8 cellular contexts compared by ENCODE assay signal in the genomic region with DNA sequence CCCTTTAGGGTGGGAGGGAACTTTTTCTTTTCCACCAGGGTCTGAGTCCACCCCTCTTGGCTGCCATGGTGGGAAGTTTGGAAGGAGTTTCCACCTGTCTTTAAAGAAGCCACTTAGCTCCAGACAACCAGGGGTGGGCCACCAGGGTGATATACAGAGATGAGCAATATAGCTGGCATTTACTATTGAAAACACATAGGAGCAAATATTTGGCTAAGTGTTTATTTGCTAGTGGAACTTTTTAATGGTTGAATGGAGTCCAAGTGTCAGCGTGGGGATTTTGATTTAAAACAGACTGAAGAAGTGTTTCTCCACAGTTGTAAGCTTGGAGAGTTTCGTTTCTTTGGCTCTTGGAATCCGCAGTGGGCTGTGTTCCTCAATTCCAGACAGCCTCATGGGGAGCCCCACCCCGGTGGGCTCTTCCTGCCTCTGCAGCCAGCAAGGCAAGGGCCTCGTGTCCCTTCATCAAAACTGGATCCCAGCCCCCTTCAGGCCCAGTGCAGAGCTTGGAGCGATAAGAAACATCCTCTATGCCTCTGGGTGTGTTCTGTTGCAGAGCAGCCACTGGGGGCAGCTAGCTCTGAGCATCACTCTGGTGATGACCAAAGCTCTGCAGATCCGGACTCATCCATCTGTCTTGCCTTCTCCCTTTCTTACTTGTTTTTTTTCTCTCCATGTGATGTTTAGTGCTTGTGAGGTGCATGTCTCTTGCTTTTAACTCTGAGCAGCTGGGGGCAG. TPM values are rescaled to one million over a fixed set of nuclear protein-coding genes. Genes with fewer than 3 reads are reported as not detected.
DNase-seq lines count a peak whose midpoint lies in the region; FAIRE-seq and TF ChIP-seq lines count a peak whose summit lies in the region.

No MANE protein-coding gene starts in this region.

- H3K4me3 Mint-ChIP-seq in activated T-helper 1 cell treated with anti-CD3 and anti-CD28 coated beads, Interleukin-12 subunit alpha, Interleukin-12 subunit beta, Interleukin-2, Interleukin-4 antibody, amounts not matched to agents 30 ng/mL and 10 ng/mL and 1 ng/mL, durations not matched to agents 14 hours and 24 hours and 36 hours = no peak overlapping the region
- no peak overlapping the region for H3K4me3 Mint-ChIP-seq in MCF 10A (ENCODE audit: unreplicated experiment)

- intact Hi-C loops in activated T-helper 1 cell treated with anti-CD3 and anti-CD28 coated beads, Interleukin-12 subunit alpha, Interleukin-12 subunit beta, Interleukin-2, Interleukin-4 antibody, amounts not matched to agents 30 ng/mL and 10 ng/mL and 1 ng/mL, durations not matched to agents 14 hours and 24 hours and 36 hours (cut with micrococcal nuclease) = no loop called here
- intact Hi-C loops in MCF 10A (cut with micrococcal nuclease) = no loop called here

- no peaks in the 10 kb centered on the region for H3K9me2 ChIP-seq in SK-N-SH

- no peak overlapping the region for H3K27ac ChIP-seq in SK-N-SH (ENCODE audit: low read depth in 2 of 2, low read length in 1 of 2)

- FAIRE-seq in H54 (lab: Jason Lieb, UNC) = no peak

- no peak overlapping the region for H3K9ac ChIP-seq in SK-N-SH

- H3K9me3 ChIP-seq in BE2C (no peaks in the 10 kb centered on the region), SK-N-SH (no peaks in the 10 kb centered on the region)

- H3K4me1 ChIP-seq in BE2C (no peaks in the 10 kb centered on the region), SK-N-SH (ENCODE audit: control insufficient read depth in 1 of 2, insufficient read depth in 2 of 2, low read depth in 1 of 2, low read length in 1 of 2) (no peaks in the 10 kb centered on the region)

- no peak overlapping the region for H2AFZ ChIP-seq in SK-N-SH (ENCODE audit: low read depth)

- DNase-seq in BE2C (peak; percentile 23), H54 (ENCODE audit: insufficient read length, low spot score) (peak; percentile 61), SK-N-SH (peak; percentile 36), iPS-NIHi7 (ENCODE audit: extremely low spot score) (peak; percentile 82), NCI-H1105 treated with DMSO at 0.1 percent for 48 hours (lab: John Stamatoyannopoulos, UW) (no peak), MCF 10A (ENCODE audit: unreplicated experiment) (no peak)
- no peak for DNase-seq in activated T-helper 1 cell treated with anti-CD3 and anti-CD28 coated beads, Interleukin-12 subunit alpha, Interleukin-12 subunit beta, Interleukin-2, Interleukin-4 antibody, amounts not matched to agents 30 ng/mL and 10 ng/mL and 1 ng/mL, durations not matched to agents 14 hours and 24 hours and 36 hours (ENCODE audit: low spot score)
- DNase-seq in activated effector memory CD4-positive, alpha-beta T cell treated with Interleukin-2 at 50 U/mL for 16 hours = no peak

- no peak for TF ChIP-seq EP300 in SK-N-SH (IDR thresholded peaks at IDR 0.05; ENCODE audit: borderline replicate concordance in 1 of 2, low read depth in 1 of 2, low read length in 1 of 2)

- H3K36me3 ChIP-seq in BE2C (no peaks in the 10 kb centered on the region), SK-N-SH (replicated peaks in 1 of 2; ENCODE audit: control insufficient read depth in 1 of 2, insufficient read depth in 2 of 2, low read length in 1 of 2) (no peaks in the 10 kb centered on the region)

- CTCF ChIA-PET in SK-N-SH (lab: Yijun Ruan, JAX) (interaction anchor here (0.6 to 2.6 kb wide), 4 partner anchors 15 to 151 kb away, joined by 3 to 9 read pairs (median 3); no protein-coding TSS in a partner anchor), MCF 10A (lab: Yijun Ruan, JAX) (interaction anchor here (1.3 kb wide), 1 partner anchor 18 kb away, joined by 3 read pairs; no protein-coding TSS in a partner anchor)

- H3K27me3 ChIP-seq in BE2C (no peaks in the 10 kb centered on the region; the same call in none of the 2 replicates), SK-N-SH (ENCODE audit: insufficient read depth) (peaks cover 7% of the 10 kb centered on the region; the same call in 1 of the 2 replicates)

- H3K4me3 ChIP-seq in BE2C (ENCODE audit: low read depth, low read length) = no peak overlapping the region
- H3K4me3 ChIP-seq in SK-N-SH (ENCODE audit: low read depth in 2 of 2, low read length in 1 of 2) = peak overlapping the region in 1 of 2 experiments; percentile 31; a peak in 1 of 4 replicates

- POLR2A ChIA-PET in SK-N-SH (lab: Yijun Ruan, JAX) = no interaction called here
- POLR2A ChIA-PET in MCF 10A (lab: Yijun Ruan, JAX) = no interaction called here

- no peak for TF ChIP-seq RAD21 in SK-N-SH (IDR thresholded peaks at IDR 0.05; ENCODE audit: low read length)

- BruUV-seq in MCF 10A (replicated peaks; lab: Mats Ljungman, UMichigan) = no TSS peak

- no peaks in the 10 kb centered on the region for H3K79me2 ChIP-seq in SK-N-SH (ENCODE audit: insufficient read depth)

- TF ChIP-seq CTCF in BE2C (IDR thresholded peaks at IDR 0.05; ENCODE audit: low read depth, low read length) (peak; percentile 36), SK-N-SH (IDR thresholded peaks at IDR 0.05) (peak; percentile 71), MCF 10A (IDR thresholded peaks at IDR 0.05; ENCODE audit: unreplicated experiment) (no peak)

- H3F3A ChIP-seq in SK-N-SH (replicated peaks; ENCODE audit: insufficient read depth) = no peaks in the 10 kb centered on the region

- H3K4me2 ChIP-seq in SK-N-SH = peak overlapping the region; percentile 12; the same call in 1 of the 2 replicates

- H3K27me3 Mint-ChIP-seq in activated T-helper 1 cell treated with anti-CD3 and anti-CD28 coated beads, Interleukin-12 subunit alpha, Interleukin-12 subunit beta, Interleukin-2, Interleukin-4 antibody, amounts not matched to agents 30 ng/mL and 10 ng/mL and 1 ng/mL, durations not matched to agents 14 hours and 24 hours and 36 hours (ENCODE audit: insufficient read depth) = peaks cover 6% of the 10 kb centered on the region
- H3K27me3 Mint-ChIP-seq in MCF 10A (ENCODE audit: insufficient read depth, unreplicated experiment) = no peaks in the 10 kb centered on the region

- no peaks in the 10 kb centered on the region for H3K36me3 Mint-ChIP-seq in activated T-helper 1 cell treated with anti-CD3 and anti-CD28 coated beads, Interleukin-12 subunit alpha, Interleukin-12 subunit beta, Interleukin-2, Interleukin-4 antibody, amounts not matched to agents 30 ng/mL and 10 ng/mL and 1 ng/mL, durations not matched to agents 14 hours and 24 hours and 36 hours (ENCODE audit: low read depth)
- H3K36me3 Mint-ChIP-seq in MCF 10A (ENCODE audit: insufficient read depth, unreplicated experiment) = no peaks in the 10 kb centered on the region

- WGBS in SK-N-SH (ENCODE audit: low lambda C conversion rate) = 5% methylated on average over 7 of the region's 7 CpGs

- H4K20me1 ChIP-seq in SK-N-SH (ENCODE audit: insufficient read depth) = no peaks in the 10 kb centered on the region

- no peak overlapping the region for H3K27ac Mint-ChIP-seq in activated T-helper 1 cell treated with anti-CD3 and anti-CD28 coated beads, Interleukin-12 subunit alpha, Interleukin-12 subunit beta, Interleukin-2, Interleukin-4 antibody, amounts not matched to agents 30 ng/mL and 10 ng/mL and 1 ng/mL, durations not matched to agents 14 hours and 24 hours and 36 hours
- no peak overlapping the region for H3K27ac Mint-ChIP-seq in MCF 10A (ENCODE audit: low read depth, unreplicated experiment)

- no peak for TF ChIP-seq POLR2A in H54 (IDR thresholded peaks at IDR 0.05; ENCODE audit: low read depth, low read length)

- H3K9me3 Mint-ChIP-seq in activated T-helper 1 cell treated with anti-CD3 and anti-CD28 coated beads, Interleukin-12 subunit alpha, Interleukin-12 subunit beta, Interleukin-2, Interleukin-4 antibody, amounts not matched to agents 30 ng/mL and 10 ng/mL and 1 ng/mL, durations not matched to agents 14 hours and 24 hours and 36 hours = no peaks in the 10 kb centered on the region
- H3K9me3 Mint-ChIP-seq in MCF 10A (ENCODE audit: unreplicated experiment) = no peaks in the 10 kb centered on the region

- no peaks in the 10 kb centered on the region for H3K4me1 Mint-ChIP-seq in activated T-helper 1 cell treated with anti-CD3 and anti-CD28 coated beads, Interleukin-12 subunit alpha, Interleukin-12 subunit beta, Interleukin-2, Interleukin-4 antibody, amounts not matched to agents 30 ng/mL and 10 ng/mL and 1 ng/mL, durations not matched to agents 14 hours and 24 hours and 36 hours (ENCODE audit: low read depth)
- peaks cover 8% of the 10 kb centered on the region for H3K4me1 Mint-ChIP-seq in MCF 10A (ENCODE audit: insufficient read depth, unreplicated experiment)

TF ChIP-seq in SK-N-SH, 30 proteins besides CTCF, POLR2A, EP300 and RAD21 (continues in another document):
- TF ChIP-seq NRF1 (IDR thresholded peaks at IDR 0.05; ENCODE audit: low read depth, low read length) = no peak
- TF ChIP-seq, protein P1, sequence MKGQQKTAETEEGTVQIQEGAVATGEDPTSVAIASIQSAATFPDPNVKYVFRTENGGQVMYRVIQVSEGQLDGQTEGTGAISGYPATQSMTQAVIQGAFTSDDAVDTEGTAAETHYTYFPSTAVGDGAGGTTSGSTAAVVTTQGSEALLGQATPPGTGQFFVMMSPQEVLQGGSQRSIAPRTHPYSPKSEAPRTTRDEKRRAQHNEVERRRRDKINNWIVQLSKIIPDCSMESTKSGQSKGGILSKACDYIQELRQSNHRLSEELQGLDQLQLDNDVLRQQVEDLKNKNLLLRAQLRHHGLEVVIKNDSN (IDR thresholded peaks at IDR 0.05; ENCODE audit: borderline replicate concordance, low read depth) = no peak
- TF ChIP-seq, protein P2, sequence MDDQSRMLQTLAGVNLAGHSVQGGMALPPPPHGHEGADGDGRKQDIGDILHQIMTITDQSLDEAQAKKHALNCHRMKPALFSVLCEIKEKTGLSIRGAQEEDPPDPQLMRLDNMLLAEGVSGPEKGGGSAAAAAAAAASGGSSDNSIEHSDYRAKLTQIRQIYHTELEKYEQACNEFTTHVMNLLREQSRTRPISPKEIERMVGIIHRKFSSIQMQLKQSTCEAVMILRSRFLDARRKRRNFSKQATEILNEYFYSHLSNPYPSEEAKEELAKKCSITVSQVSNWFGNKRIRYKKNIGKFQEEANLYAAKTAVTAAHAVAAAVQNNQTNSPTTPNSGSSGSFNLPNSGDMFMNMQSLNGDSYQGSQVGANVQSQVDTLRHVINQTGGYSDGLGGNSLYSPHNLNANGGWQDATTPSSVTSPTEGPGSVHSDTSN (IDR thresholded peaks at IDR 0.05) = peak; percentile 11
- TF ChIP-seq SMC3 (IDR thresholded peaks at IDR 0.05; ENCODE audit: low read depth, low read length) = 0 out of 2 replicates have a peak, but pooled peaks have one; percentile 4
- no peak for TF ChIP-seq TAF1 (IDR thresholded peaks at IDR 0.05; ENCODE audit: borderline replicate concordance, low read depth, low read length)
- peak; percentile 43; the same call in 1 of the 2 replicates for TF ChIP-seq TCF12 (IDR thresholded peaks at IDR 0.05)

RNA-seq across cellular contexts. Expression of a gene that starts 36.1 kb away (rescaled TPM):
- not detected for polyA plus RNA-seq in BE2C (2012; ENCODE audit: insufficient read depth, insufficient read length, low read depth)
- 3.1 and 3.2 TPM in 2 replicates for polyA plus RNA-seq in SK-N-SH (2012; rRNA removed)
- 1.4 and 2.7 TPM in 2 replicates for polyA plus RNA-seq in SK-N-SH (2012; cell fraction: cytosol; rRNA removed)
- polyA plus RNA-seq in SK-N-SH (2012; cell fraction: nucleus; rRNA removed) = 2.5 and 2.7 TPM in 2 replicates
- not detected in 2 replicates for total RNA-seq in activated T-helper 1 cell treated with anti-CD3 and anti-CD28 coated beads, Interleukin-12 subunit alpha, Interleukin-12 subunit beta, Interleukin-2, Interleukin-4 antibody, amounts not matched to agents 30 ng/mL and 10 ng/mL and 1 ng/mL, durations not matched to agents 14 hours and 24 hours and 36 hours
- total RNA-seq in MCF 10A (2022) = 1.1 and 1.7 TPM in 2 replicates

Comparison
In these comparisons a context has a peak if more than half of its experiments do, and no peak if none do; other contexts are left out.
1. DNase-seq: peak in BE2C (single experiment), H54 (single experiment), SK-N-SH (single experiment) and iPS-NIHi7 (single experiment); none in NCI-H1105 treated with DMSO at 0.1 percent for 48 hours (single experiment), activated T-helper 1 cell treated with anti-CD3 and anti-CD28 coated beads, Interleukin-12 subunit alpha, Interleukin-12 subunit beta, Interleukin-2, Interleukin-4 antibody, amounts not matched to agents 30 ng/mL and 10 ng/mL and 1 ng/mL, durations not matched to agents 14 hours and 24 hours and 36 hours (single experiment), activated effector memory CD4-positive, alpha-beta T cell treated with Interleukin-2 at 50 U/mL for 16 hours (single experiment) and MCF 10A (single experiment).